ENCODE assay signal across 8 cellular contexts in the genomic region with DNA sequence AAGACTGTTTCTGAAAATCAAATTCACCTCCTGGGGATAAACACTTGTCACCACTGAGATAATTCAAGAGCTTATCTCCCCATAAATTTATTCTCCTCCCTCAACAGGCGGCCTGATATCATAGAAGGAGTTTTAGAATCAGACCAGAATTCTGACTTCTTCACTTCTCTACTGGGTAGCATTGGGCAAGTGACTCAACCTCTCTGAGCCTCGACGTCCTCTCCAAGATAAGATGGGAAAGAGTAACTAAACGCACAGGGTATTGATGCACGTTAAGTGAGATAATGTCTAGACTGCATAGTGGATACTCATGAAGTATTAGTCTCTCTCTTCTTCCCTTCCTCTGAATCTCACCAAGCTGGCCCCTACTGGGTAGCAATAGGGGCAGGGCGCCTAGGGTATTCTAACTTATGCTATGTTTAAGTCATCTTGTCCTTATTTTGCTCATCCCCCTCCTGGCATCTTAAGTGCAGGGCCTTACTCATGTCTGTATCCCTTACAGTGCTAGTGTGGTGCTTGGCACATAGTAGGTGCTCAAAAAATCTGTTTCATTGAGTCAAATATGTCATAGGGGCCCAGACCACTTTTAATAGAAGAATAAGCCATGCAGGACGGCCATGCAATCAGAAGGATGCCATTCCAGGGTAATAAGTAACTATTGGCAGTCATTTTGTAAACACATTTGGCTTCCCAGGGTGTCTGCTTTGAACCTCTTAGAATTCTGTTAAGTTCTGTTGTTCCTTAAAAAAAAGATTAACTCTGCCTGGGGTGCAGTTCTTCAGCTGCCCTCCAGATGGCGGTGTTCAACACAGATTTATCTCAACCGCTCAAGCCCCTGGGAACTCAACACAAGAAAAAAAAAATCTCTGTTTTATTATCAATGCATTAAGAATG.
A peak's percentile ranks its signal among the peaks of the same experiment; 100 is the strongest.
DNase-seq lines count a peak whose midpoint lies in the region; ATAC-seq and TF ChIP-seq lines count a peak whose summit lies in the region.

No MANE protein-coding gene starts in this region.

- TF ChIP-seq CTCF in WI38 (IDR thresholded peaks at IDR 0.05; ENCODE audit: low read depth, low read length) (peak; percentile 84), neural crest cell (conservative IDR thresholded peaks at IDR 0.05) (peak; percentile 99), uterus (IDR thresholded peaks at IDR 0.05) (peak; percentile 65 to 87 (median 80))

- H3K9me3 Mint-ChIP-seq in neural crest cell, result no peaks in the 10 kb centered on the region

- no peaks in the 10 kb centered on the region for H3K4me1 ChIP-seq in uterus

- no peaks in the 10 kb centered on the region for H3K36me3 Mint-ChIP-seq in neural crest cell (ENCODE audit: low read depth)

- no peaks in the 10 kb centered on the region for H3K36me3 ChIP-seq in uterus

- H3K9me3 ChIP-seq in uterus, result no peaks in the 10 kb centered on the region

- no peaks in the 10 kb centered on the region for H3K4me1 Mint-ChIP-seq in neural crest cell

- ATAC-seq in HG03196 (IDR thresholded peaks at IDR 0.05; ENCODE audit: unreplicated experiment), result no peak

- TF ChIP-seq POLR2A in uterus (IDR thresholded peaks at IDR 0.05), result no peak

- no peaks in the 10 kb centered on the region for H3K27me3 ChIP-seq in uterus

- H3K27ac ChIP-seq in uterus, result no peak overlapping the region

- H3K27ac Mint-ChIP-seq in neural crest cell (ENCODE audit: unreplicated experiment), result no peak overlapping the region

- DNase-seq in 8988T (peak; percentile 17), ELF-1 (ENCODE audit: low read depth, low spot score) (peak; percentile 81), NCI-H146 (lab: John Stamatoyannopoulos, UW) (peak; percentile 24), fibroblast of gingiva (ENCODE audit: low read depth) (peak; percentile 53), neural crest cell (ENCODE audit: low read depth, low spot score) (peak; percentile 54), uterus (peak in 1 of 2 donors; percentile 31)

- intact Hi-C loops in uterus (cut with DNase I; ENCODE audit: low total_unique reads), result no loop called here

- H3K27me3 Mint-ChIP-seq in neural crest cell (ENCODE audit: low read depth), result peaks cover 23% of the 10 kb centered on the region

- no peak overlapping the region for H3K4me3 Mint-ChIP-seq in neural crest cell

- H3K4me3 ChIP-seq in WI38 (ENCODE audit: low read depth, low read length) (no peak overlapping the region), uterus (no peak overlapping the region)
